ENCODE assay signal across 14 cellular contexts in genomic region chr3:75242012-75242411, GRCh38.
DNase-seq lines count a peak whose midpoint lies in the region; ATAC-seq and TF ChIP-seq lines count a peak whose summit lies in the region.
"Had no signal": no experiment of that assay in that cellular context is flagged by ENCODE, and none has a peak within 500 bp of the region (broad histone marks: within the 10 kb centered on the region; RNA-seq: fewer than 3 reads in every experiment).

No MANE protein-coding gene starts in this region.

- H3K27me3 Mint-ChIP-seq in WTC11 (ENCODE audit: low read depth) (no peaks in the 10 kb centered on the region), MCF 10A (ENCODE audit: insufficient read depth, unreplicated experiment) (no peaks in the 10 kb centered on the region)
- no peaks in the 10 kb centered on the region for H3K27me3 Mint-ChIP-seq in activated T-helper 2 cell treated with anti-CD3 and anti-CD28 coated beads, Interferon-gamma antibody, Interleukin-2, Interleukin-4, amounts not matched to agents 10 μg/mL and 5 μg/mL and 100 μg/mL, durations not matched to agents 14 hours and 24 hours and 36 hours (ENCODE audit: low read depth)

- H3K9me3 Mint-ChIP-seq in WTC11 (0 out of 2 replicates have a peak, but pooled peaks cover 2% of the 10 kb centered on the region), MCF 10A (ENCODE audit: unreplicated experiment) (peaks cover 24% of the 10 kb centered on the region)
- H3K9me3 Mint-ChIP-seq in activated T-helper 2 cell treated with anti-CD3 and anti-CD28 coated beads, Interferon-gamma antibody, Interleukin-2, Interleukin-4, amounts not matched to agents 10 μg/mL and 5 μg/mL and 100 μg/mL, durations not matched to agents 14 hours and 24 hours and 36 hours, result no peaks in the 10 kb centered on the region
- H3K9me3 Mint-ChIP-seq: CD4-positive, alpha-beta memory T cell; GM23338 had no signal

- TF ChIP-seq EP300 in Ishikawa (IDR thresholded peaks at IDR 0.05; ENCODE audit: borderline replicate concordance) (no peak), suprapubic skin (IDR thresholded peaks at IDR 0.05) (no peak)

- POLR2A ChIA-PET in WTC11 (lab: Charles Lee), result no interaction called here
- POLR2A ChIA-PET in MCF 10A (lab: Yijun Ruan, JAX), result no interaction called here

- DNase-seq in WTC11 (ENCODE audit: low spot score) (no peak), left kidney (ENCODE audit: low read depth, low spot score) (peak; percentile 5), MCF 10A (ENCODE audit: unreplicated experiment) (no peak), suprapubic skin (ENCODE audit: low spot score in 2 of 2) (no peak)
- no peak for DNase-seq in activated T-helper 2 cell treated with anti-CD3 and anti-CD28 coated beads, Interferon-gamma antibody, Interleukin-2, Interleukin-4, amounts not matched to agents 10 μg/mL and 5 μg/mL and 100 μg/mL, durations not matched to agents 14 hours and 24 hours and 36 hours (ENCODE audit: low spot score)
- no peak for DNase-seq in activated naive CD4-positive, alpha-beta T cell treated with Interleukin-2 at 50 U/mL for 16 hours
- DNase-seq: ACHN; C1 segment of cervical spinal cord; CD4-positive, alpha-beta memory T cell; DMS79; H7 had no signal

- H3K4me3 Mint-ChIP-seq in WTC11 (no peak overlapping the region), MCF 10A (ENCODE audit: unreplicated experiment) (no peak overlapping the region)
- H3K4me3 Mint-ChIP-seq in activated T-helper 2 cell treated with anti-CD3 and anti-CD28 coated beads, Interferon-gamma antibody, Interleukin-2, Interleukin-4, amounts not matched to agents 10 μg/mL and 5 μg/mL and 100 μg/mL, durations not matched to agents 14 hours and 24 hours and 36 hours (ENCODE audit: low read depth), result no peak overlapping the region
- H3K4me3 Mint-ChIP-seq: GM23338 had no signal

- H3K36me3 Mint-ChIP-seq in WTC11 (no peaks in the 10 kb centered on the region), MCF 10A (ENCODE audit: insufficient read depth, unreplicated experiment) (no peaks in the 10 kb centered on the region)
- H3K36me3 Mint-ChIP-seq in activated T-helper 2 cell treated with anti-CD3 and anti-CD28 coated beads, Interferon-gamma antibody, Interleukin-2, Interleukin-4, amounts not matched to agents 10 μg/mL and 5 μg/mL and 100 μg/mL, durations not matched to agents 14 hours and 24 hours and 36 hours (ENCODE audit: low read depth), result no peaks in the 10 kb centered on the region
- H3K36me3 Mint-ChIP-seq: CD4-positive, alpha-beta memory T cell had no signal

- peak; percentile 46; the same call in 1 of the 2 replicates for ATAC-seq in WTC11
- ATAC-seq: GM23338 had no signal

- no peak overlapping the region for H3K27ac Mint-ChIP-seq in WTC11
- H3K27ac Mint-ChIP-seq in MCF 10A (ENCODE audit: low read depth, unreplicated experiment), result no peak overlapping the region
- H3K27ac Mint-ChIP-seq in activated T-helper 2 cell treated with anti-CD3 and anti-CD28 coated beads, Interferon-gamma antibody, Interleukin-2, Interleukin-4, amounts not matched to agents 10 μg/mL and 5 μg/mL and 100 μg/mL, durations not matched to agents 14 hours and 24 hours and 36 hours, result no peak overlapping the region
- H3K27ac Mint-ChIP-seq: CD4-positive, alpha-beta memory T cell; GM23338 had no signal

- H3K4me2 ChIP-seq in BLaER1 treated with 17β-estradiol and CSF1 and Interleukin-3, amounts not matched to agents 10 nM and 100 nM, result peak overlapping the region in 6 of 11 experiments; percentile 0 to 68 (median 40); a peak in 8 of 22 replicates
- H3K4me2 ChIP-seq: GM23338 had no signal

- no peak for TF ChIP-seq POLR2A in suprapubic skin (IDR thresholded peaks at IDR 0.05)

- H4K20me1 ChIP-seq in BLaER1 treated with 17β-estradiol and CSF1 and Interleukin-3, amounts not matched to agents 10 nM and 100 nM, result no peaks in the 10 kb centered on the region

- no peak for TF ChIP-seq CTCF in WTC11 (IDR thresholded peaks at IDR 0.05)
- no peak for TF ChIP-seq CTCF in MCF 10A (IDR thresholded peaks at IDR 0.05; ENCODE audit: unreplicated experiment)
- no peak for TF ChIP-seq CTCF in suprapubic skin (IDR thresholded peaks at IDR 0.05)

- no peaks in the 10 kb centered on the region for H3K36me3 ChIP-seq in BLaER1 treated with 17β-estradiol and CSF1 and Interleukin-3, amounts not matched to agents 10 nM and 100 nM
- H3K36me3 ChIP-seq in suprapubic skin, result no peaks in the 10 kb centered on the region

- H3K9ac ChIP-seq in BLaER1 treated with 17β-estradiol and CSF1 and Interleukin-3, amounts not matched to agents 10 nM and 100 nM, result no peak overlapping the region

- peaks cover 0 to 9% (median 0%) of the 10 kb centered on the region in 11 experiments; a peak in 1 of 22 replicates for H3K9me3 ChIP-seq in BLaER1 treated with 17β-estradiol and CSF1 and Interleukin-3, amounts not matched to agents 10 nM and 100 nM (replicated peaks in 1 of 11)
- H3K9me3 ChIP-seq in suprapubic skin, result no peaks in the 10 kb centered on the region

- H3K27ac ChIP-seq in BLaER1 treated with 17β-estradiol and CSF1 and Interleukin-3, amounts not matched to agents 10 nM and 100 nM, result peak overlapping the region in 1 of 11 experiments; percentile 18; a peak in 2 of 22 replicates
- H3K27ac ChIP-seq in suprapubic skin, result no peak overlapping the region

- 70% methylated on average over 3 of the region's 3 CpGs for WGBS in suprapubic skin

- H3K4me1 Mint-ChIP-seq in WTC11 (peaks cover 23% of the 10 kb centered on the region), MCF 10A (ENCODE audit: insufficient read depth, unreplicated experiment) (no peaks in the 10 kb centered on the region)
- H3K4me1 Mint-ChIP-seq in activated T-helper 2 cell treated with anti-CD3 and anti-CD28 coated beads, Interferon-gamma antibody, Interleukin-2, Interleukin-4, amounts not matched to agents 10 μg/mL and 5 μg/mL and 100 μg/mL, durations not matched to agents 14 hours and 24 hours and 36 hours (ENCODE audit: low read depth), result no peaks in the 10 kb centered on the region

- H3K4me1 ChIP-seq in BLaER1 treated with 17β-estradiol and CSF1 and Interleukin-3, amounts not matched to agents 10 nM and 100 nM, result peaks cover 0 to 24% (median 5%) of the 10 kb centered on the region in 10 experiments; a peak in 9 of 20 replicates
- no peaks in the 10 kb centered on the region for H3K4me1 ChIP-seq in suprapubic skin

- TF ChIP-seq RAD21 in Ishikawa (IDR thresholded peaks at IDR 0.05; ENCODE audit: low read depth), result no peak

- no TSS peak for BruUV-seq in MCF 10A (replicated peaks; lab: Mats Ljungman, UMichigan)

- no peak overlapping the region for H3K4me3 ChIP-seq in BLaER1 treated with 17β-estradiol and CSF1 and Interleukin-3, amounts not matched to agents 10 nM and 100 nM
- no peak overlapping the region for H3K4me3 ChIP-seq in suprapubic skin
- H3K4me3 ChIP-seq: GM23338 had no signal

- intact Hi-C loops in MCF 10A (cut with micrococcal nuclease), result no loop called here
- intact Hi-C loops in activated T-helper 2 cell treated with anti-CD3 and anti-CD28 coated beads, Interferon-gamma antibody, Interleukin-2, Interleukin-4, amounts not matched to agents 10 μg/mL and 5 μg/mL and 100 μg/mL, durations not matched to agents 14 hours and 24 hours and 36 hours (cut with micrococcal nuclease), result no loop called here

- CTCF ChIA-PET in WTC11 (lab: Charles Lee) (interaction anchor here (1.4 kb wide), 1 partner anchor 50 kb away, joined by 3 read pairs; no protein-coding TSS in a partner anchor), MCF 10A (lab: Yijun Ruan, JAX) (interaction anchor here (0.6 kb wide), 1 partner anchor 13 kb away, joined by 4 read pairs; no protein-coding TSS in a partner anchor)

- H3K27me3 ChIP-seq in BLaER1 treated with 17β-estradiol and CSF1 and Interleukin-3, amounts not matched to agents 10 nM and 100 nM, result no peaks in the 10 kb centered on the region
- no peaks in the 10 kb centered on the region for H3K27me3 ChIP-seq in suprapubic skin

TF ChIP-seq in Ishikawa, 13 proteins besides CTCF, POLR2A, EP300 and RAD21:
- TF ChIP-seq USF1 (IDR thresholded peaks at IDR 0.05), result peak; percentile 72
- no peak for TF ChIP-seq EGR1 (IDR thresholded peaks at IDR 0.05)
TF ChIP-seq in Ishikawa: peak in this region for 1.

TF ChIP-seq in WTC11, 78 proteins besides CTCF, POLR2A, EP300 and RAD21:
- TF ChIP-seq USF2 (CRISPR knock-in tag; IDR thresholded peaks at IDR 0.05) (peak; percentile 77), USF1 (CRISPR knock-in tag; IDR thresholded peaks at IDR 0.05) (peak; percentile 74), ATF2 (CRISPR knock-in tag; IDR thresholded peaks at IDR 0.05; ENCODE audit: borderline replicate concordance, low read depth) (no peak)
